In genomic region chrX:153819398-153820083, GRCh38 we compare ENCODE assay signal across 9 cellular contexts. TPM values are rescaled to one million over a fixed set of nuclear protein-coding genes. Genes with fewer than 3 reads are reported as not detected.
DNase-seq lines count a peak whose midpoint lies in the region; ATAC-seq, FAIRE-seq and TF ChIP-seq lines count a peak whose summit lies in the region.
"Had no signal": no experiment of that assay in that cellular context is flagged by ENCODE, and none has a peak within 500 bp of the region (broad histone marks: within the 10 kb centered on the region; RNA-seq: fewer than 3 reads in every experiment).

No MANE protein-coding gene starts in this region.

- H3K4me2 ChIP-seq in IMR-90 (ENCODE audit: low read depth, low read length) = peak overlapping the region; percentile 14; the same call in 1 of the 2 replicates

- in situ Hi-C loops in IMR-90 (cut with MboI; ENCODE audit: low sequenced_read_pairs) = no loop called here

- 54% methylated on average over 7 of the region's 22 CpGs; no CpG with 5 or more reads in 1 of the 2 experiments for WGBS in IMR-90 (ENCODE audit: extremely low coverage in 2 of 2, insufficient read length in 1 of 2), 2 experiments

- H4K91ac ChIP-seq in IMR-90 (ENCODE audit: insufficient read depth, low read depth, low read length) = no peak overlapping the region

- BruUV-seq in IMR-90 (replicated peaks; lab: Mats Ljungman, UMichigan) = no TSS peak

- 0 out of 4 replicates have a peak overlapping the region, but pooled peaks of 1 of the 2 experiments have one; percentile 39 for H4K8ac ChIP-seq in IMR-90 (ENCODE audit: low read depth in 2 of 2, low read length in 2 of 2)

- H3K36me3 ChIP-seq in BE2C (no peaks in the 10 kb centered on the region), IMR-90 (ENCODE audit: control insufficient read depth, insufficient read depth, low read length) (no peaks in the 10 kb centered on the region)

- no peak overlapping the region for H3K23ac ChIP-seq in IMR-90 (ENCODE audit: low read depth, low read length)

- no peak for TF ChIP-seq RAD21 in IMR-90 (IDR thresholded peaks at IDR 0.05; ENCODE audit: low read length)

- TF ChIP-seq POLR2A in IMR-90 (IDR thresholded peaks at IDR 0.05; ENCODE audit: low read depth, low read length) (no peak), GM12891 (IDR thresholded peaks at IDR 0.05; ENCODE audit: low read depth, low read length) (no peak)

- H2AK5ac ChIP-seq in IMR-90 (ENCODE audit: low read depth, low read length) = no peak overlapping the region

- peak overlapping the region; percentile 9 for H2AK9ac ChIP-seq in IMR-90 (replicated peaks; ENCODE audit: low read depth, low read length, poor library complexity)

- H3K56ac ChIP-seq in IMR-90 (ENCODE audit: extremely low read depth, insufficient read depth, low read length) = no peak overlapping the region

- no peak overlapping the region for H4K5ac ChIP-seq in IMR-90 (ENCODE audit: low read depth, low read length)

- FAIRE-seq in GM12891 (lab: Jason Lieb, UNC) = no peak
- FAIRE-seq: TTC549 had no signal

- CTCF ChIA-PET in IMR-90 (lab: Yijun Ruan, JAX) = no interaction called here

- DNase-seq in BE2C (no peak), IMR-90 (no peak), GM12891 (ENCODE audit: insufficient read length, low spot score) (no peak)

- H3K4ac ChIP-seq in IMR-90 (ENCODE audit: low read depth, low read length) = no peak overlapping the region

- H2BK120ac ChIP-seq in IMR-90 (ENCODE audit: low read depth, low read length) = no peak overlapping the region

- dilution Hi-C loops in IMR-90 (cut with HindIII; ENCODE audit: low sequenced_read_pairs, unreplicated experiment) = no loop called here

- no peaks in the 10 kb centered on the region for H3K9me1 ChIP-seq in IMR-90 (ENCODE audit: insufficient read depth, low read length)

- H3K9ac ChIP-seq in IMR-90 (ENCODE audit: low read depth, low read length) = no peak overlapping the region

- H3K27ac ChIP-seq in IMR-90 (ENCODE audit: insufficient read depth, low read length) = no peak overlapping the region

- H3K36me3 Mint-ChIP-seq in dendritic cell treated with granulocyte-macrophage colony-stimulating factor and Interleukin-4, amounts not matched to agents 40 ng/mL and 50 ng/mL, for 4 days (ENCODE audit: low read depth) = no peaks in the 10 kb centered on the region
- H3K36me3 Mint-ChIP-seq in nephron (ENCODE audit: low read depth) = no peaks in the 10 kb centered on the region

- intact Hi-C loops in IMR-90 (cut with micrococcal nuclease) = no loop called here
- intact Hi-C loops in dendritic cell treated with granulocyte-macrophage colony-stimulating factor and Interleukin-4, amounts not matched to agents 40 ng/mL and 50 ng/mL, for 4 days (cut with micrococcal nuclease) = no loop called here

- no peak overlapping the region for H3K14ac ChIP-seq in IMR-90 (replicated peaks; ENCODE audit: low read depth, low read length)

- no peak overlapping the region for H3K18ac ChIP-seq in IMR-90 (ENCODE audit: low read depth, low read length)

- H3K4me3 ChIP-seq in BE2C (ENCODE audit: low read depth, low read length) = peak overlapping the region; percentile 50
- H3K4me3 ChIP-seq in IMR-90 (ENCODE audit: insufficient read depth, low read depth, low read length) = peak overlapping the region; percentile 42

- no peaks in the 10 kb centered on the region for H4K20me1 ChIP-seq in IMR-90 (ENCODE audit: insufficient read depth, low read length)

- H2BK15ac ChIP-seq in IMR-90 (ENCODE audit: low read depth, low read length) = no peak overlapping the region

- no peak overlapping the region for H2BK20ac ChIP-seq in IMR-90 (ENCODE audit: low read depth, low read length)

- POLR2A ChIA-PET in IMR-90 (lab: Charles Lee; ENCODE audit: unreplicated experiment) = no interaction called here

- no peak overlapping the region for H3K27ac Mint-ChIP-seq in dendritic cell treated with granulocyte-macrophage colony-stimulating factor and Interleukin-4, amounts not matched to agents 40 ng/mL and 50 ng/mL, for 4 days
- H3K27ac Mint-ChIP-seq in nephron = peak overlapping the region; percentile 54 to 68 (median 59)

- peak overlapping the region; percentile 66 for H2AFZ ChIP-seq in IMR-90 (replicated peaks; ENCODE audit: low read length, poor library complexity)

- peaks cover 16% of the 10 kb centered on the region for H3K4me1 Mint-ChIP-seq in dendritic cell treated with granulocyte-macrophage colony-stimulating factor and Interleukin-4, amounts not matched to agents 40 ng/mL and 50 ng/mL, for 4 days (ENCODE audit: low read depth)
- H3K4me1 Mint-ChIP-seq in nephron = peaks cover 7% of the 10 kb centered on the region

- H3K4me1 ChIP-seq in BE2C (peaks cover 5% of the 10 kb centered on the region), IMR-90 (ENCODE audit: control insufficient read depth, insufficient read depth, low read length) (no peaks in the 10 kb centered on the region)

- peak overlapping the region; percentile 37 for H3K4me3 Mint-ChIP-seq in dendritic cell treated with granulocyte-macrophage colony-stimulating factor and Interleukin-4, amounts not matched to agents 40 ng/mL and 50 ng/mL, for 4 days
- peak overlapping the region; percentile 67 to 75 (median 74) for H3K4me3 Mint-ChIP-seq in nephron

- H3K9me3 Mint-ChIP-seq in dendritic cell treated with granulocyte-macrophage colony-stimulating factor and Interleukin-4, amounts not matched to agents 40 ng/mL and 50 ng/mL, for 4 days = no peaks in the 10 kb centered on the region
- H3K9me3 Mint-ChIP-seq in nephron = peaks cover 18% of the 10 kb centered on the region

- peaks cover 76% of the 10 kb centered on the region for H3K27me3 Mint-ChIP-seq in dendritic cell treated with granulocyte-macrophage colony-stimulating factor and Interleukin-4, amounts not matched to agents 40 ng/mL and 50 ng/mL, for 4 days
- H3K27me3 Mint-ChIP-seq in nephron (ENCODE audit: low read depth) = peaks cover 9% of the 10 kb centered on the region

- no peaks in the 10 kb centered on the region for H3K27me3 ChIP-seq in BE2C
- H3K27me3 ChIP-seq in IMR-90 (ENCODE audit: control insufficient read depth, insufficient read depth, low read length) = peaks cover 16% of the 10 kb centered on the region

- no peak for TF ChIP-seq CTCF in BE2C (IDR thresholded peaks at IDR 0.05; ENCODE audit: low read depth, low read length)
- no peak for TF ChIP-seq CTCF in IMR-90 (conservative IDR thresholded peaks at IDR 0.05; ENCODE audit: low read depth, low read length)
- no peak for TF ChIP-seq CTCF in nephron (IDR thresholded peaks at IDR 0.05; ENCODE audit: unreplicated experiment in 3 of 3)

- H3K9me3 ChIP-seq in BE2C (no peaks in the 10 kb centered on the region), IMR-90 (ENCODE audit: control insufficient read depth, insufficient read depth, low read length) (0 out of 2 replicates have a peak, but pooled peaks cover 2% of the 10 kb centered on the region)

- peak; percentile 19; the same call in 1 of the 2 replicates for ATAC-seq in IMR-90 (ENCODE audit: low read depth)
- ATAC-seq in HG02852 (IDR thresholded peaks at IDR 0.05; ENCODE audit: unreplicated experiment) = no peak
- ATAC-seq in GM19035 (IDR thresholded peaks at IDR 0.05; ENCODE audit: unreplicated experiment) = no peak
- ATAC-seq in HG02763 (IDR thresholded peaks at IDR 0.05; ENCODE audit: unreplicated experiment) = no peak

- H2BK5ac ChIP-seq in IMR-90 (ENCODE audit: low read depth, low read length, poor library complexity, severe bottlenecking) = no peak overlapping the region

- H3K79me1 ChIP-seq in IMR-90 (ENCODE audit: low read depth in 1 of 2, low read length in 2 of 2) = no peaks in the 10 kb centered on the region

TF ChIP-seq in IMR-90, 13 proteins besides CTCF, POLR2A, EP300 and RAD21 (continues in another document):
- TF ChIP-seq MAZ (IDR thresholded peaks at IDR 0.05; ENCODE audit: borderline replicate concordance, low read depth, low read length) = no peak

TF ChIP-seq in GM12891, 5 proteins besides CTCF, POLR2A, EP300 and RAD21:
- TF ChIP-seq POLR2AphosphoS5 (IDR thresholded peaks at IDR 0.05; ENCODE audit: low read depth, low read length) (no peak), SPI1 (IDR thresholded peaks at IDR 0.05; ENCODE audit: low read depth, low read length) (no peak), TAF1 (IDR thresholded peaks at IDR 0.05; ENCODE audit: low read depth, low read length) (no peak), POU2F2 (IDR thresholded peaks at IDR 0.05; ENCODE audit: low read depth, low read length) (no peak), PAX5 (IDR thresholded peaks at IDR 0.05; ENCODE audit: insufficient read depth, low read length, severe bottlenecking) (no peak)

RNA-seq across cellular contexts. Expression of gene PDZD4, which starts 10.8 kb away (rescaled TPM):
- 127 TPM for polyA plus RNA-seq in BE2C (2012; ENCODE audit: insufficient read depth, insufficient read length, low read depth)
- under 0.01 and 0.28 TPM in 2 replicates for total RNA-seq in IMR-90 (2012; rRNA removed)
- polyA plus RNA-seq in IMR-90 (2012; rRNA removed) = 0.34 and 0.38 TPM in 2 replicates
- 0.21 and 0.30 TPM in 2 replicates for polyA plus RNA-seq in IMR-90 (2012; cell fraction: cytosol; rRNA removed)
- 1.8 and 2.2 TPM in 2 replicates for polyA plus RNA-seq in IMR-90 (2012; cell fraction: nucleus; rRNA removed; ENCODE audit: low replicate concordance)
- polyA plus RNA-seq in GM12891 (2012; ENCODE audit: low read depth, missing spikeins) = 0.03 TPM

RNA-seq across cellular contexts. Expression of gene SSR4, which starts 25.1 kb away (rescaled TPM):
- polyA plus RNA-seq in BE2C (2012; ENCODE audit: insufficient read depth, insufficient read length, low read depth) = 1,099 TPM
- total RNA-seq in IMR-90 (2012; rRNA removed) = 118 and 141 TPM in 2 replicates
- 480 and 481 TPM in 2 replicates for polyA plus RNA-seq in IMR-90 (2012; rRNA removed)
- 329 and 598 TPM in 2 replicates for polyA plus RNA-seq in IMR-90 (2012; cell fraction: cytosol; rRNA removed)
- 171 and 243 TPM in 2 replicates for polyA plus RNA-seq in IMR-90 (2012; cell fraction: nucleus; rRNA removed; ENCODE audit: low replicate concordance)
- polyA plus RNA-seq in GM12891 (2012; ENCODE audit: low read depth, missing spikeins) = 338 TPM

RNA-seq across cellular contexts. Expression of gene IDH3G, which starts 25.4 kb away (rescaled TPM):
- polyA plus RNA-seq in BE2C (2012; ENCODE audit: insufficient read depth, insufficient read length, low read depth) = 278 TPM
- 75.8 and 79.4 TPM in 2 replicates for total RNA-seq in IMR-90 (2012; rRNA removed)
- polyA plus RNA-seq in IMR-90 (2012; rRNA removed) = 85.7 and 95.0 TPM in 2 replicates
- polyA plus RNA-seq in IMR-90 (2012; cell fraction: cytosol; rRNA removed) = 67.0 and 200 TPM in 2 replicates
- polyA plus RNA-seq in IMR-90 (2012; cell fraction: nucleus; rRNA removed; ENCODE audit: low replicate concordance) = 164 and 364 TPM in 2 replicates
- 59.6 TPM for polyA plus RNA-seq in GM12891 (2012; ENCODE audit: low read depth, missing spikeins)

RNA-seq across cellular contexts. Expression of gene SRPK3, which starts 38.7 kb away (rescaled TPM):
- polyA plus RNA-seq in BE2C (2012; ENCODE audit: insufficient read depth, insufficient read length, low read depth) = 30.3 TPM
- total RNA-seq in IMR-90 (2012; rRNA removed) = 0.36 and 0.56 TPM in 2 replicates
- polyA plus RNA-seq in IMR-90 (2012; rRNA removed) = 0.34 and 0.70 TPM in 2 replicates
- polyA plus RNA-seq in IMR-90 (2012; cell fraction: cytosol; rRNA removed) = 0.32 and 1.1 TPM in 2 replicates
- polyA plus RNA-seq in IMR-90 (2012; cell fraction: nucleus; rRNA removed; ENCODE audit: low replicate concordance) = 2.9 and 5.6 TPM in 2 replicates
- polyA plus RNA-seq in GM12891 (2012; ENCODE audit: low read depth, missing spikeins) = 0.13 TPM

RNA-seq across cellular contexts. Expression of gene PLXNB3, which starts 55.5 kb away (rescaled TPM):
- polyA plus RNA-seq in BE2C (2012; ENCODE audit: insufficient read depth, insufficient read length, low read depth) = 136 TPM
- 0.36 and 1.7 TPM in 2 replicates for total RNA-seq in IMR-90 (2012; rRNA removed)
- 22.3 and 26.9 TPM in 2 replicates for polyA plus RNA-seq in IMR-90 (2012; rRNA removed)
- 9.9 and 21.3 TPM in 2 replicates for polyA plus RNA-seq in IMR-90 (2012; cell fraction: cytosol; rRNA removed)
- polyA plus RNA-seq in IMR-90 (2012; cell fraction: nucleus; rRNA removed; ENCODE audit: low replicate concordance) = 117 and 388 TPM in 2 replicates
- 0.03 TPM for polyA plus RNA-seq in GM12891 (2012; ENCODE audit: low read depth, missing spikeins)
